In genomic region chr15:32107477-32108080, GRCh38 we compare ENCODE assay signal across 32 cellular contexts.
"Had no signal": no experiment of that assay in that cellular context is flagged by ENCODE, and none has a peak within 500 bp of the region (broad histone marks: within the 10 kb centered on the region; RNA-seq: fewer than 3 reads in every experiment).

No MANE protein-coding gene starts in this region.

- H3K27ac ChIP-seq: KMS-11, Peyer's patch, VCaP had no signal

- H3K9me3 ChIP-seq: Peyer's patch had no signal

- H3K4me3 ChIP-seq: Peyer's patch had no signal

- H3K27ac Mint-ChIP-seq: activated CD4-positive, alpha-beta T cell treated with anti-CD3 and anti-CD28 coated beads, Interleukin-2, amount 10 ng/mL, durations not matched to agents 7 days and 5 days; activated naive CD4-positive, alpha-beta T cell treated with anti-CD3 and anti-CD28 coated beads, Interleukin-2, amount 10 ng/mL, durations not matched to agents 7 days and 5 days; activated naive CD8-positive, alpha-beta T cell; activated naive CD8-positive, alpha-beta T cell treated with anti-CD3 and anti-CD28 coated beads, Interleukin-2, amount 50 U/mL, for 24 hours; brain; T-cell had no signal

- H3K4me1 ChIP-seq: Peyer's patch had no signal

- H3K36me3 Mint-ChIP-seq: activated naive CD4-positive, alpha-beta T cell treated with anti-CD3 and anti-CD28 coated beads, Interleukin-2, amount 10 ng/mL, durations not matched to agents 7 days and 5 days; activated naive CD8-positive, alpha-beta T cell; T-cell had no signal

- H3K27me3 ChIP-seq: Peyer's patch had no signal

- ATAC-seq: activated naive CD8-positive, alpha-beta T cell treated with anti-CD3 and anti-CD28 coated beads, Interleukin-2, amount 50 U/mL, for 24 hours; PC-3; Right ventricle myocardium inferior; SK-N-SH treated with all-trans-retinoic acid at 6 μM for 48 hours; T-cell had no signal

- H3K9me3 Mint-ChIP-seq: activated CD4-positive, alpha-beta T cell treated with anti-CD3 and anti-CD28 coated beads, Interleukin-2, amount 10 ng/mL, durations not matched to agents 7 days and 5 days; activated naive CD4-positive, alpha-beta T cell treated with anti-CD3 and anti-CD28 coated beads, Interleukin-2, amount 10 ng/mL, durations not matched to agents 7 days and 5 days; activated naive CD8-positive, alpha-beta T cell treated with anti-CD3 and anti-CD28 coated beads, Interleukin-2, amount 50 U/mL, for 24 hours; T-cell had no signal

- H3K4me3 Mint-ChIP-seq: activated CD4-positive, alpha-beta T cell treated with anti-CD3 and anti-CD28 coated beads, Interleukin-2, amount 10 ng/mL, durations not matched to agents 7 days and 5 days; activated naive CD4-positive, alpha-beta T cell treated with anti-CD3 and anti-CD28 coated beads, Interleukin-2, amount 10 ng/mL, durations not matched to agents 7 days and 5 days; activated naive CD8-positive, alpha-beta T cell; activated naive CD8-positive, alpha-beta T cell treated with anti-CD3 and anti-CD28 coated beads, Interleukin-2, amount 50 U/mL, for 24 hours; brain; T-cell had no signal

- DNase-seq: activated CD4-positive, alpha-beta T cell treated with anti-CD3 and anti-CD28 coated beads, Interleukin-2, amount 50 U/mL, for 48 hours; activated CD4-positive, CD25-positive, alpha-beta regulatory T cell; activated CD8-positive, alpha-beta memory T cell treated with anti-CD3 and anti-CD28 coated beads, Interleukin-2, amount 50 U/mL, for 4 hours; activated effector memory CD4-positive, alpha-beta T cell treated with Interleukin-2 at 50 U/mL for 16 hours; activated naive CD4-positive, alpha-beta T cell treated with anti-CD3 and anti-CD28 coated beads, Interleukin-2, amount 10 ng/mL, durations not matched to agents 7 days and 5 days; activated naive CD8-positive, alpha-beta T cell treated with anti-CD3 and anti-CD28 coated beads, Interleukin-2, amount 50 U/mL, for 24 hours; activated T-cell treated with anti-CD3 and anti-CD28 coated beads for 4 hours; activated T-cell treated with anti-CD3 and anti-CD28 coated beads, Interleukin-2, amount 50 U/mL, for 48 hours; anterior cingulate cortex; caudate nucleus; cerebellar nuclear complex; MM.1S; MV-4-11; NCI-H1092; NCI-H1436 treated with DMSO at 0.1 percent for 48 hours; NCI-H1694 treated with DMSO at 0.1 percent for 48 hours; NCI-H2029; NCI-H345; NCI-H526; PC-3; Peyer's patch; RPMI8226; SIG-M5; T-cell; T-helper 9 cell had no signal

- H3K9ac ChIP-seq: KMS-11 had no signal

- H3K4me1 Mint-ChIP-seq: activated naive CD8-positive, alpha-beta T cell treated with anti-CD3 and anti-CD28 coated beads, Interleukin-2, amount 50 U/mL, for 24 hours had no signal

- H3K4me2 ChIP-seq: KMS-11 had no signal

- H3K27me3 Mint-ChIP-seq: brain had no signal
